In the genomic region with DNA sequence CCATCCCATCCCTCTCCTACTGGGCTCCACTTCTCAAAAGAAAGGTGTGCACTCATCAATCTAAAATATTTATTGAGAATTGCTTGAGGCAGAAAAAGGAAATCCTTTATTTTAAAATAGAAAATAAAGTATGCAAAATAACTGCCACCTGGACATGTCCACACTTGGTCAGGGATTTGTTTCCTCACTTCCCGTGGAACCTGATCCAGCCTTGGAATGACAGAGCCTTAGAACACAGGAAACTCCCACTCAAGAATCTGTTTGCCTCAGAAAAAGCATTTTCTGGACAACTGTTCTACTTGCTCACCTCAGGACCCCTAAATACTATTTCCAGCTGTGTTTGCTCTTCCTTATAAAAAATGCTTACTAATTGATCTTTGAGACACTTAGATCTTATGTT, we compare ENCODE assay signal across 32 cellular contexts. TPM values are rescaled to one million over a fixed set of nuclear protein-coding genes. Genes with fewer than 3 reads are reported as not detected.
DNase-seq lines count a peak whose midpoint lies in the region; ATAC-seq, FAIRE-seq and TF ChIP-seq lines count a peak whose summit lies in the region.
"Had no signal": no experiment of that assay in that cellular context is flagged by ENCODE, and none has a peak within 500 bp of the region (broad histone marks: within the 10 kb centered on the region; RNA-seq: fewer than 3 reads in every experiment).

No MANE protein-coding gene starts in this region.

- peaks cover 71 to 89% of the 10 kb centered on the region in 2 experiments for H3K9me3 Mint-ChIP-seq in H9

- H3K23ac ChIP-seq in trophoblast cell (ENCODE audit: low read length) (no peak overlapping the region), H9 (ENCODE audit: insufficient read length, low read depth, low read length) (no peak overlapping the region)

- H4K12ac ChIP-seq in trophoblast cell (ENCODE audit: low read depth, low read length) = no peak overlapping the region

- H4K8ac ChIP-seq in trophoblast cell (ENCODE audit: low read depth, low read length) (no peak overlapping the region), H9 (replicated peaks; ENCODE audit: insufficient read length, low read depth, low read length) (no peak overlapping the region)

- peaks cover 9% of the 10 kb centered on the region for H3K4me1 ChIP-seq in foreskin keratinocyte
- no peaks in the 10 kb centered on the region for H3K4me1 ChIP-seq in trophoblast cell (ENCODE audit: control insufficient read depth in 1 of 2, insufficient read depth in 2 of 2, low read length in 2 of 2)
- no peaks in the 10 kb centered on the region for H3K4me1 ChIP-seq in H9 (ENCODE audit: insufficient read depth, low read length)
- H3K4me1 ChIP-seq: BE2C, BLaER1 had no signal

- no peak overlapping the region for H4K5ac ChIP-seq in H9 (ENCODE audit: insufficient read length, low read depth, low read length)

- H3K27ac Mint-ChIP-seq in H9 = no peak overlapping the region
- H3K27ac Mint-ChIP-seq: CD14-positive monocyte; CD4-positive, alpha-beta memory T cell; CD4-positive, CD25-positive, alpha-beta regulatory T cell; CD8-positive, alpha-beta memory T cell had no signal

- no peak overlapping the region for H4K91ac ChIP-seq in trophoblast cell (ENCODE audit: low read depth, low read length)
- no peak overlapping the region for H4K91ac ChIP-seq in H9 (ENCODE audit: insufficient read length, low read depth, low read length)

- no peaks in the 10 kb centered on the region for H3K4me1 Mint-ChIP-seq in H9
- H3K4me1 Mint-ChIP-seq: CD4-positive, alpha-beta memory T cell; CD4-positive, CD25-positive, alpha-beta regulatory T cell; CD8-positive, alpha-beta memory T cell had no signal

- no peaks in the 10 kb centered on the region for H3K23me2 ChIP-seq in H9 (ENCODE audit: insufficient read length, low read depth, low read length, poor library complexity, severe bottlenecking)

- H3T11ph ChIP-seq in H9 (ENCODE audit: low read length) = no peak overlapping the region

- no peak overlapping the region for H2BK20ac ChIP-seq in H9 (ENCODE audit: low read depth, low read length, poor library complexity, severe bottlenecking)

- H3K36me3 Mint-ChIP-seq in H9 (ENCODE audit: insufficient read depth in 1 of 3, low read depth in 3 of 3) = peaks cover 0 to 20% (median 0%) of the 10 kb centered on the region in 3 experiments; a peak in 3 of 7 replicates
- H3K36me3 Mint-ChIP-seq: CD14-positive monocyte had no signal

- no peak overlapping the region for H3K56ac ChIP-seq in H9 (ENCODE audit: insufficient read length, low read depth, low read length)

- peak; percentile 83 for DNase-seq in bronchial epithelial cell (ENCODE audit: low read depth)
- peak; percentile 66 for DNase-seq in epithelial cell of esophagus (ENCODE audit: low read depth)
- DNase-seq in foreskin keratinocyte = peak; percentile 12 to 41
- no peak for DNase-seq in trophoblast cell
- no peak for DNase-seq in foreskin melanocyte
- DNase-seq in H9 = no peak
- DNase-seq: 8988T; ACHN; BE2C; C1 segment of cervical spinal cord; CD4-positive, alpha-beta memory T cell; CD4-positive, CD25-positive, alpha-beta regulatory T cell; CD8-positive, alpha-beta memory T cell; COR-L47; DMS 273 treated with DMSO at 0.1 percent for 48 hours; DMS153; DMS53; DMS79; DND-41; EL; GDM1 had no signal

- H3K36me3 ChIP-seq in bronchial epithelial cell (ENCODE audit: control insufficient read depth, insufficient read depth, low read length) (no peaks in the 10 kb centered on the region), trophoblast cell (ENCODE audit: control insufficient read depth in 1 of 2, insufficient read depth in 2 of 2, low read length in 2 of 2) (no peaks in the 10 kb centered on the region)
- H3K36me3 ChIP-seq: BE2C, BLaER1 had no signal

- H3K79me2 ChIP-seq in trophoblast cell (ENCODE audit: control insufficient read depth, insufficient read depth, low read length, poor library complexity) = no peaks in the 10 kb centered on the region
- H3K79me2 ChIP-seq in H9 (ENCODE audit: insufficient read depth, low read length) = no peaks in the 10 kb centered on the region

- H2BK5ac ChIP-seq in trophoblast cell (ENCODE audit: low read depth, low read length, poor library complexity) (no peak overlapping the region), H9 (ENCODE audit: insufficient read length, low read length) (no peak overlapping the region)

- H3K4ac ChIP-seq in trophoblast cell (ENCODE audit: low read depth, low read length) (no peak overlapping the region), H9 (ENCODE audit: low read depth, low read length) (no peak overlapping the region)

- H2BK120ac ChIP-seq in trophoblast cell (ENCODE audit: insufficient read depth, low read length, poor library complexity) (no peak overlapping the region), H9 (ENCODE audit: low read depth, low read length, poor library complexity, severe bottlenecking) (no peak overlapping the region)

- H3K9me3 ChIP-seq in trophoblast cell (ENCODE audit: insufficient read depth, low read depth, low read length) = peaks cover 6% of the 10 kb centered on the region
- H3K9me3 ChIP-seq in H9 (ENCODE audit: control insufficient read depth, low read depth, low read length) = peaks cover 15% of the 10 kb centered on the region
- H3K9me3 ChIP-seq: BE2C had no signal

- no peaks in the 10 kb centered on the region for H3K79me1 ChIP-seq in trophoblast cell (ENCODE audit: low read length)
- no peaks in the 10 kb centered on the region for H3K79me1 ChIP-seq in H9 (ENCODE audit: insufficient read depth, low read depth, low read length, poor library complexity, severe bottlenecking)

- no peak overlapping the region for H2BK15ac ChIP-seq in H9 (ENCODE audit: low read depth, low read length)

- H3K27me3 ChIP-seq in bronchial epithelial cell (ENCODE audit: control insufficient read depth, insufficient read depth, low read length) (no peaks in the 10 kb centered on the region), foreskin keratinocyte (peaks cover 6% of the 10 kb centered on the region), trophoblast cell (ENCODE audit: insufficient read depth, low read length) (no peaks in the 10 kb centered on the region), H9 (ENCODE audit: insufficient read depth, low read length) (no peaks in the 10 kb centered on the region)
- H3K27me3 ChIP-seq: BE2C, BLaER1 had no signal

- H3K4me3 Mint-ChIP-seq in H9 = no peak overlapping the region
- H3K4me3 Mint-ChIP-seq: CD14-positive monocyte; CD4-positive, alpha-beta memory T cell; CD4-positive, CD25-positive, alpha-beta regulatory T cell; CD8-positive, alpha-beta memory T cell had no signal

- no peak overlapping the region for H3K14ac ChIP-seq in trophoblast cell (ENCODE audit: low read length)
- no peak overlapping the region for H3K14ac ChIP-seq in H9 (ENCODE audit: insufficient read depth, low read length)

- H3K27ac ChIP-seq in foreskin keratinocyte (no peak overlapping the region), trophoblast cell (ENCODE audit: low read depth, low read length) (no peak overlapping the region), H9 (ENCODE audit: insufficient read length, low read depth, low read length) (no peak overlapping the region)
- H3K27ac ChIP-seq: BLaER1 had no signal

- H3K4me3 ChIP-seq in bronchial epithelial cell (ENCODE audit: low read depth, low read length) (no peak overlapping the region), epithelial cell of esophagus (ENCODE audit: low read length) (no peak overlapping the region), trophoblast cell (ENCODE audit: low read depth, low read length) (peak overlapping the region; percentile 28)
- H3K4me3 ChIP-seq: BLaER1, GM12878 had no signal

- no peak for TF ChIP-seq CTCF in bronchial epithelial cell (IDR thresholded peaks at IDR 0.05; ENCODE audit: insufficient read depth, low read length, severe bottlenecking)
- TF ChIP-seq CTCF in epithelial cell of esophagus (IDR thresholded peaks at IDR 0.05; ENCODE audit: insufficient read depth, low read depth, low read length, missing control alignments) = no peak
- no peak for TF ChIP-seq CTCF in foreskin keratinocyte (conservative IDR thresholded peaks at IDR 0.05)
- no peak for TF ChIP-seq CTCF in H9 (conservative IDR thresholded peaks at IDR 0.05)

- H2AK5ac ChIP-seq in trophoblast cell (ENCODE audit: low read length) (no peak overlapping the region), H9 (ENCODE audit: insufficient read length, low read length) (no peak overlapping the region)

- no peak overlapping the region for H3K4me2 ChIP-seq in trophoblast cell (ENCODE audit: low read length)
- H3K4me2 ChIP-seq in H9 (ENCODE audit: insufficient read depth, insufficient read length, low read length) = no peak overlapping the region
- H3K4me2 ChIP-seq: BLaER1 had no signal

- FAIRE-seq in bronchial epithelial cell (lab: Jason Lieb, UNC) = no peak
- FAIRE-seq: A204.1, GM12878, GM12892, GM18507 had no signal

- WGBS in trophoblast cell (ENCODE audit: extremely low coverage, insufficient coverage, insufficient read length) = no CpG with 5 or more reads among the region's 1 CpG
- no CpG with 5 or more reads among the region's 1 CpG for WGBS in H9 (ENCODE audit: extremely low coverage, insufficient read length, low lambda C conversion rate)

- H2AFZ ChIP-seq in trophoblast cell (ENCODE audit: insufficient read depth, low read length, poor library complexity) (no peak overlapping the region), H9 (ENCODE audit: low read length) (no peak overlapping the region)

- no peak overlapping the region for H2BK12ac ChIP-seq in trophoblast cell (ENCODE audit: low read length)
- H2BK12ac ChIP-seq in H9 (ENCODE audit: insufficient read length, low read depth, low read length) = no peak overlapping the region

- H3K18ac ChIP-seq in trophoblast cell (ENCODE audit: low read length) = no peak overlapping the region
- no peak overlapping the region for H3K18ac ChIP-seq in H9 (ENCODE audit: insufficient read length, low read depth, low read length)

- no peak overlapping the region for H3K9ac ChIP-seq in trophoblast cell (ENCODE audit: low read length)
- H3K9ac ChIP-seq in H9 (ENCODE audit: extremely low read depth, insufficient read length, low read length) = no peak overlapping the region
- H3K9ac ChIP-seq: BLaER1 had no signal

- ATAC-seq in foreskin keratinocyte (no peak), GM21825 (IDR thresholded peaks at IDR 0.05; ENCODE audit: unreplicated experiment) (no peak)
- ATAC-seq: GM12878 had no signal

- H3K27me3 Mint-ChIP-seq in H9 (ENCODE audit: low read depth) = peaks cover 7% of the 10 kb centered on the region

- no peaks in the 10 kb centered on the region for H4K20me1 ChIP-seq in H9 (ENCODE audit: control insufficient read depth, insufficient read depth, insufficient read length)
- H4K20me1 ChIP-seq: BLaER1 had no signal

RNA-seq across cellular contexts. Expression of gene AKR1C8, which starts 29.0 kb away (rescaled TPM):
- total RNA-seq in bronchial epithelial cell = 0.26 TPM in 1 of 2 replicates, not detected in the other
- total RNA-seq in foreskin keratinocyte = not detected in 2 replicates
- not detected in 2 replicates for polyA plus RNA-seq in foreskin keratinocyte
- not detected in 2 replicates for polyA plus RNA-seq in trophoblast cell (2013)
- total RNA-seq in H9 (2021) = not detected in 2 replicates
- total RNA-seq: Daoy, G401, GM12878 had no signal
- polyA plus RNA-seq: AG04450; CD14-positive monocyte; CD4-positive, alpha-beta memory T cell; CD8-positive, alpha-beta memory T cell had no signal

RNA-seq across cellular contexts. Expression of gene AKR1C4, which starts 40.7 kb away (rescaled TPM):
- total RNA-seq in bronchial epithelial cell = not detected in 2 replicates
- total RNA-seq in foreskin keratinocyte = not detected in 2 replicates
- not detected in 2 replicates for polyA plus RNA-seq in foreskin keratinocyte
- polyA plus RNA-seq in trophoblast cell (2013) = not detected in 2 replicates
- not detected in 2 replicates for total RNA-seq in H9 (2021)
- total RNA-seq: A673; CD4-positive, alpha-beta memory T cell; CD4-positive, CD25-positive, alpha-beta regulatory T cell; CD8-positive, alpha-beta memory T cell; Daoy; G401; GM12878 had no signal
- polyA plus RNA-seq: AG04450; CD14-positive monocyte; CD4-positive, alpha-beta memory T cell; CD4-positive, CD25-positive, alpha-beta regulatory T cell; CD8-positive, alpha-beta memory T cell had no signal

Comparison
In these comparisons a context has a peak if more than half of its experiments do, and no peak if none do; other contexts are left out.
1. DNase-seq: peak in bronchial epithelial cell (single experiment), epithelial cell of esophagus (single experiment) and foreskin keratinocyte (2 of 2); none in trophoblast cell (0 of 2), foreskin melanocyte (single experiment) and H9 (single experiment).